In genomic region chr4:36214735-36215485, GRCh38 we compare ENCODE assay signal across 21 cellular contexts.
"Had no signal": no experiment of that assay in that cellular context is flagged by ENCODE, and none has a peak within 500 bp of the region (broad histone marks: within the 10 kb centered on the region; RNA-seq: fewer than 3 reads in every experiment).

No MANE protein-coding gene starts in this region.

- H3K9me3 ChIP-seq: colonic mucosa, heart right ventricle, neutrophil, right atrium auricular region, sigmoid colon, testis, tibial nerve had no signal

- H3K27me3 Mint-ChIP-seq: naive B cell had no signal

- H3K4me1 ChIP-seq: colonic mucosa, right atrium auricular region, sigmoid colon, testis had no signal

- H3K27ac ChIP-seq: colonic mucosa, heart right ventricle, neutrophil, right atrium auricular region, sigmoid colon, skin epidermis, testis, tibial nerve had no signal

- H3K4me3 ChIP-seq: colonic mucosa, heart right ventricle, lung, right atrium auricular region, sigmoid colon, skin epidermis, testis, tibial nerve had no signal

- DNase-seq: cerebellar nuclear complex; colonic mucosa; effector CD8-positive, alpha-beta T cell; heart right ventricle; immature natural killer cell; left cardiac atrium; left ventricle myocardium superior; mesenchymal stem cell; midbrain; naive B cell; sigmoid colon; stimulated activated CD4-positive, alpha-beta T cell treated with anti-CD3 and anti-CD28 coated beads, Interleukin-2, amount 100 ng/mL, for 24 hours; stimulated activated CD4-positive, alpha-beta T cell treated with anti-CD3 and anti-CD28 coated beads, Interleukin-4, amount 100 ng/mL, for 4 hours; stimulated activated naive CD4-positive, alpha-beta T cell treated with Interleukin-2 at 50 U/mL for 16 hours; testis had no signal

- H3K9me3 Mint-ChIP-seq: immature natural killer cell, naive B cell had no signal

- ATAC-seq: esophagus mucosa, heart right ventricle, left cardiac atrium, left ventricle myocardium superior had no signal

- H3K36me3 ChIP-seq: colonic mucosa, right atrium auricular region, sigmoid colon, tibial nerve had no signal
